ENCODE assay signal across 22 cellular contexts in the genomic region with DNA sequence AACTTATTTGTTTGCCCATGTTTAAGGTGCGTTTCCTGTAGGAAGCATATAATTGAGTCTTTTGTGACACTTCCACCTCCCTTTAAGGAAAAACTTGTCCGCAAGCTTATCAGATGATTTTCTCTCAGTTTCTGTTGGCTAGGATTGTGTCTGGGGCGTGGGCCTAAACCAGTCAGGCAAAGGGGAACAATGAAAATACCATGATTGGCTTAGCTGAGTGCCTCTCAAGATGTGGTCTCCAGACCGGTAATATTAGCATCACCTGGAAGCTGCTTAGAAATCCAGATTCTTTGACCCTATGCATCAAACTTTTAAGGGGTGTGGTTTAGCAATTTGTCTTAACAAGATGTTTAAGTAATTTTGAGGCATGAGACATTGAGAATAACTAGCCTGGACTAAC. TPM values are rescaled to one million over a fixed set of nuclear protein-coding genes. Genes with fewer than 3 reads are reported as not detected.
A peak's percentile ranks its signal among the peaks of the same experiment; 100 is the strongest.
DNase-seq lines count a peak whose midpoint lies in the region; ATAC-seq, FAIRE-seq and TF ChIP-seq lines count a peak whose summit lies in the region.
"Had no signal": no experiment of that assay in that cellular context is flagged by ENCODE, and none has a peak within 500 bp of the region (broad histone marks: within the 10 kb centered on the region; RNA-seq: fewer than 3 reads in every experiment).

No MANE protein-coding gene starts in this region.

- H3K36me3 ChIP-seq in BLaER1 (peaks cover 32% of the 10 kb centered on the region), GM12878 (ENCODE audit: control insufficient read depth in 2 of 2, insufficient read depth in 2 of 2, low read length in 1 of 2) (0 out of 4 replicates have a peak, but pooled peaks cover 0 to 7% of the 10 kb centered on the region in 2 experiments), mesendoderm (ENCODE audit: control insufficient read depth, insufficient read depth, low read length) (no peaks in the 10 kb centered on the region)

- 70% methylated on average over 4 of the region's 4 CpGs for WGBS in GM12878 (ENCODE audit: insufficient coverage, insufficient replicate concordance, low lambda C conversion rate, missing lambda C conversion rate)
- WGBS in mesendoderm (ENCODE audit: extremely low coverage, insufficient coverage, low lambda C conversion rate) = no CpG with 5 or more reads among the region's 4 CpGs

- no peak overlapping the region for H3K23ac ChIP-seq in mesendoderm (ENCODE audit: low read length)

- H3K79me1 ChIP-seq in mesendoderm (ENCODE audit: low read length) = no peaks in the 10 kb centered on the region

- TF ChIP-seq POLR2A in GM12878 (IDR thresholded peaks at IDR 0.05; ENCODE audit: low read depth, low read length) = no peak

- no peak overlapping the region for H2BK120ac ChIP-seq in mesendoderm (ENCODE audit: low read depth, low read length)

- no peak overlapping the region for H4K8ac ChIP-seq in mesendoderm (ENCODE audit: low read depth, low read length)

- H3K27me3 ChIP-seq in BLaER1 (no peaks in the 10 kb centered on the region), GM12878 (replicated peaks in 1 of 2; ENCODE audit: control insufficient read depth in 2 of 2, insufficient read depth in 2 of 2, low read length in 1 of 2) (no peaks in the 10 kb centered on the region), mesendoderm (ENCODE audit: insufficient read depth, low read length, poor library complexity) (no peaks in the 10 kb centered on the region)

- BruUV-seq in GM12878 (replicated peaks; lab: Mats Ljungman, UMichigan) = no TSS peak

- TF ChIP-seq CTCF in GM12878 (IDR thresholded peaks at IDR 0.05 in 2 of 3, conservative IDR thresholded peaks at IDR 0.05 in 1 of 3; ENCODE audit: control insufficient read depth in 2 of 3, extremely low read depth in 1 of 3, insufficient read depth in 1 of 3, low read depth in 3 of 3, low read length in 3 of 3) = no peak

- DNase-seq in GM19239 (ENCODE audit: insufficient read length, low spot score) = no peak
- no peak for DNase-seq in GM12878 (ENCODE audit: low read depth, low spot score)
- peak; percentile 31 for DNase-seq in mesendoderm
- DNase-seq in NCI-H524 treated with DMSO at 0.1 percent for 48 hours (lab: John Stamatoyannopoulos, UW) = no peak
- no peak for DNase-seq in NCI-H748 (lab: John Stamatoyannopoulos, UW; ENCODE audit: unreplicated experiment)
- DNase-seq: CD4-positive, CD25-positive, alpha-beta regulatory T cell; CD8-positive, alpha-beta memory T cell; COR-L47; DMS 273 treated with DMSO at 0.1 percent for 48 hours; DMS53; DND-41; EL; GM23248; HCEC 1CT; Kasumi-1; KG1 had no signal

- peak; percentile 70 for FAIRE-seq in GM19239 (lab: Jason Lieb, UNC)
- FAIRE-seq in GM12878 (lab: Jason Lieb, UNC) = no peak
- FAIRE-seq: G401.6, H54 had no signal

- TF ChIP-seq EP300 in GM12878 (IDR thresholded peaks at IDR 0.05; ENCODE audit: borderline replicate concordance in 1 of 2, control insufficient read depth in 1 of 2, low read depth in 2 of 2, low read length in 2 of 2) = no peak

- intact Hi-C loops in GM12878 (cut with micrococcal nuclease; ENCODE audit: unreplicated experiment) = no loop called here

- H3K4me3 ChIP-seq in BLaER1 (no peak overlapping the region), GM12878 (no peak overlapping the region), mesendoderm (ENCODE audit: low read length) (no peak overlapping the region)
- H3K4me3 ChIP-seq: GM23248 had no signal

- no peak overlapping the region for H2BK15ac ChIP-seq in mesendoderm (replicated peaks; ENCODE audit: low read depth)

- no peak overlapping the region for H3K18ac ChIP-seq in mesendoderm (ENCODE audit: low read length)

- H3K4me1 ChIP-seq in BLaER1 = peaks cover 74% of the 10 kb centered on the region
- H3K4me1 ChIP-seq in GM12878 (ENCODE audit: control insufficient read depth, insufficient read depth, low read length) = peaks cover 12% of the 10 kb centered on the region
- no peaks in the 10 kb centered on the region for H3K4me1 ChIP-seq in mesendoderm (ENCODE audit: control insufficient read depth, low read depth, low read length)

- CTCF ChIA-PET in GM12878 (lab: Yijun Ruan, JAX) = interaction anchor here (2.2 kb wide), 1 partner anchor 18 kb away, joined by 8 read pairs; no protein-coding TSS in a partner anchor

- H3K9ac ChIP-seq in BLaER1 (no peak overlapping the region), GM12878 (ENCODE audit: control insufficient read depth, insufficient read depth, low read length) (no peak overlapping the region), mesendoderm (ENCODE audit: low read length) (no peak overlapping the region)
- H3K9ac ChIP-seq: GM23248 had no signal

- RAD21 ChIA-PET in GM12878 (lab: Charles Lee; ENCODE audit: unreplicated experiment) = interaction anchor here (0.9 to 3.5 kb wide), 2 partner anchors 12 to 18 kb away, joined by 4 to 25 read pairs; no protein-coding TSS in a partner anchor

- H3K4ac ChIP-seq in mesendoderm (ENCODE audit: low read depth, low read length) = no peak overlapping the region

- ATAC-seq in GM12878 (no peak), HG02970 (IDR thresholded peaks at IDR 0.05; ENCODE audit: low FRiP score, unreplicated experiment) (no peak)

- H4K5ac ChIP-seq in mesendoderm (ENCODE audit: low read length) = no peak overlapping the region

- no peak overlapping the region for H2AFZ ChIP-seq in GM12878 (ENCODE audit: control insufficient read depth, low read depth, low read length)
- H2AFZ ChIP-seq: GM23248 had no signal

- H3K9me3 ChIP-seq in BLaER1 = peaks cover 38% of the 10 kb centered on the region
- peaks cover 6% of the 10 kb centered on the region; the same call in 2 of the 3 replicates for H3K9me3 ChIP-seq in GM12878 (replicated peaks; ENCODE audit: control insufficient read depth, insufficient read depth, low read length)

- H3K27ac ChIP-seq in BLaER1 (peak overlapping the region; percentile 37), GM12878 (ENCODE audit: control insufficient read depth, insufficient read depth) (no peak overlapping the region), mesendoderm (ENCODE audit: low read depth, low read length) (no peak overlapping the region)
- H3K27ac ChIP-seq: 22Rv1, GM23248 had no signal

- SMC1A ChIA-PET in GM12878 (lab: Charles Lee; ENCODE audit: uncharacterized antibody, unreplicated experiment) = interaction anchor here (1.3 to 6.2 kb wide), 4 partner anchors 9 to 24 kb away, joined by 3 to 61 read pairs (median 3); a partner anchor contains a TSS

- no peak overlapping the region for H2AK5ac ChIP-seq in mesendoderm (ENCODE audit: low read length)

- H4K20me1 ChIP-seq in BLaER1 (no peaks in the 10 kb centered on the region; the same call in 1 of the 2 replicates), GM12878 (ENCODE audit: control insufficient read depth, insufficient read depth) (no peaks in the 10 kb centered on the region)

- H3K4me2 ChIP-seq in BLaER1 = peak overlapping the region; percentile 81
- H3K4me2 ChIP-seq in GM12878 (ENCODE audit: control insufficient read depth, insufficient read depth) = no peak overlapping the region
- no peak overlapping the region for H3K4me2 ChIP-seq in mesendoderm (ENCODE audit: low read length)

- no peak overlapping the region for H3K56ac ChIP-seq in mesendoderm (ENCODE audit: low read length)

- H3K79me2 ChIP-seq in GM12878 (ENCODE audit: control insufficient read depth, insufficient read depth, low read length) = peaks cover 12% of the 10 kb centered on the region
- H3K79me2 ChIP-seq in mesendoderm (ENCODE audit: control insufficient read depth, insufficient read depth, low read length) = no peaks in the 10 kb centered on the region

- TF ChIP-seq RAD21 in GM12878 (IDR thresholded peaks at IDR 0.05; ENCODE audit: insufficient read depth, low read depth, low read length) = no peak

- POLR2A ChIA-PET in GM12878 (lab: Charles Lee) = no interaction called here

- H2BK5ac ChIP-seq in mesendoderm (ENCODE audit: low read length) = no peak overlapping the region

- in situ Hi-C loops in GM12878 (cut with MboI) = loop anchor here (10.0 to 25.0 kb wide), 3 partner anchors 393 to 1670 kb away; a partner anchor contains a TSS

RNA-seq across cellular contexts. Expression of a gene that starts 20.0 kb away (rescaled TPM):
- 77.0 and 94.9 TPM in 2 replicates for total RNA-seq in GM12878 (2013; cell fraction: nucleolus; rRNA removed)
- 72.5 and 88.7 TPM in 2 replicates for total RNA-seq in GM12878 (2014; rRNA removed)
- 85.2 and 86.5 TPM in 2 replicates for total RNA-seq in GM12878 (2014; rRNA removed; fragmentation: Illumina TruSeq; extraction: Trizol)
- total RNA-seq in GM12878 (2021) = 57.3 and 58.5 TPM in 2 replicates
- 23.5 TPM for polyA plus RNA-seq in GM12878 (2011; ENCODE audit: low read depth)
- 140 and 174 TPM in 2 replicates for polyA plus RNA-seq in GM12878 (2011; rRNA removed)
- polyA plus RNA-seq in GM12878 (2011; cell fraction: cytosol; rRNA removed) = 64.7 and 76.5 TPM in 2 replicates
- 54.6 and 60.5 TPM in 2 replicates for polyA plus RNA-seq in GM12878 (2011; cell fraction: nucleus; rRNA removed)
- polyA plus RNA-seq in GM12878 (2012) = 24.1 and 36.5 TPM in 2 replicates
- polyA plus RNA-seq in GM12878 (2014; fragmentation: Illumina TruSeq; extraction: Trizol) = 98.4 and 167 TPM in 2 replicates
- polyA plus RNA-seq in GM12878 (2014; fragmentation: Nextera tagmentation; extraction: Ambion mirVana) = 10 to 100 TPM; 26.8 to 35.1 TPM
- 45.1 and 56.6 TPM in 2 replicates for polyA plus RNA-seq in GM12878 (2014; rRNA removed)
- 10 to 100 TPM; 11.9 to 12.3 TPM for polyA plus RNA-seq in GM12878 (2016; fragmentation: Nextera tagmentation; extraction: Ambion mirVana)
- 107 and 169 TPM in 2 replicates for polyA minus RNA-seq in GM12878 (2011; rRNA and poly(A)+ RNA removed)
- polyA minus RNA-seq in GM12878 (2011; cell fraction: cytosol; rRNA and poly(A)+ RNA removed) = 31.7 and 34.1 TPM in 2 replicates
- polyA minus RNA-seq in GM12878 (2011; cell fraction: nucleus; rRNA and poly(A)+ RNA removed) = 85.0 and 121 TPM in 2 replicates
- 16.1 TPM for polyA plus RNA-seq in mesendoderm (2013, experiment 1 of 2)
- 17.8 TPM for polyA plus RNA-seq in mesendoderm (2013, experiment 2 of 2)
- total RNA-seq: GM23248, HT-29 had no signal
- polyA plus RNA-seq: GM23248 had no signal
